3 cellular contexts compared by ENCODE assay signal in genomic region chr5:125464847-125465432, GRCh38.
TF ChIP-seq lines count a peak whose summit lies in the region.

No MANE protein-coding gene starts in this region.

TF ChIP-seq in A549, 52 proteins besides CTCF, POLR2A, EP300 and RAD21:
- TF ChIP-seq NFE2L2 (conservative IDR thresholded peaks at IDR 0.05; ENCODE audit: low read length) = peak; percentile 91
- TF ChIP-seq RCOR1 (IDR thresholded peaks at IDR 0.05; ENCODE audit: low read depth, low read length) = no peak
- peak; percentile 87 for TF ChIP-seq MAFK (IDR thresholded peaks at IDR 0.05; ENCODE audit: partially characterized antibody)
TF ChIP-seq in A549: peak in this region for 2.

TF ChIP-seq in HEK293, 187 proteins besides CTCF, POLR2A, EP300 and RAD21:
- no peak for TF ChIP-seq HOXA7 (CRISPR knock-in tag; IDR thresholded peaks at IDR 0.05; ENCODE audit: borderline replicate concordance)
- peak; percentile 72; the same call in 1 of the 2 replicates for TF ChIP-seq ZNF146 (tag by site-specific recombination; IDR thresholded peaks at IDR 0.05)
- TF ChIP-seq ZNF580 (tag by site-specific recombination; IDR thresholded peaks at IDR 0.05) = peak; percentile 73
- no peak for TF ChIP-seq ZNF24 (tag by site-specific recombination; IDR thresholded peaks at IDR 0.05)

TF ChIP-seq in H1, 55 proteins besides CTCF, POLR2A, EP300 and RAD21:
- TF ChIP-seq BACH1 (IDR thresholded peaks at IDR 0.05; ENCODE audit: low read length) (0 out of 2 replicates have a peak, but pooled peaks have one; percentile 18), CBX5 (IDR thresholded peaks at IDR 0.05; ENCODE audit: low read depth, low read length) (no peak), MAFK (IDR thresholded peaks at IDR 0.05; ENCODE audit: low read depth, low read length) (peak; percentile 41; the same call in 1 of the 2 replicates)
